ENCODE assay signal across 8 cellular contexts in the genomic region with DNA sequence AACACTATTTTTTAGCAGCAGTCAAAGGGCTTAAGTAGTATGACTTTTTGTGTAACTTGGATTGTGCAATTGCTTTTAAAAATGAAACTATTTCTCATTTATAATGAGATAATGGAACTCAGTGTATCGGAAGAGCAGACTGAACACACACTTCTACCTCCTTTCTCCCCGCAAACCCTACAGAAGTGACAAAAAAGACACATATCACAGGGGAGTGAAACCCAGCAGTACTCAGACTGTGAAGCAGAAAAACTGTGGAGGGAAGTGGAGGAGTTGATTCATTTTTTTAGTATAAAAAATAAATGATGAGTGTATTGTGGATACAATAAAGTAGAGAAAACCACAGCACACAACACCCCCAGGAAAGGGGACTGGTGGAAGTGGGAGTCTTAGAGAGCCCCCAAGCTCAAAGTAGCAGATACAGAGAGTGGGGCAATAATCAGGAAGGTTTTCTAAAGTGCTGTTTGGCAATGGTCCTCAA. TPM values are rescaled to one million over a fixed set of nuclear protein-coding genes. Genes with fewer than 3 reads are reported as not detected.
DNase-seq lines count a peak whose midpoint lies in the region; ATAC-seq and TF ChIP-seq lines count a peak whose summit lies in the region.

No MANE protein-coding gene starts in this region.

- no peaks in the 10 kb centered on the region for H3K36me3 ChIP-seq in tibial artery

- H3K27ac ChIP-seq in tibial artery, result peak overlapping the region; percentile 60 to 76

- H3K27me3 ChIP-seq in tibial artery, result no peaks in the 10 kb centered on the region

- H3K9me3 ChIP-seq in T-helper 17 cell (ENCODE audit: control insufficient read depth, low read length, poor library complexity, severe bottlenecking) (no peaks in the 10 kb centered on the region), tibial artery (no peaks in the 10 kb centered on the region)

- no peaks in the 10 kb centered on the region for H3K27me3 Mint-ChIP-seq in activated T-cell treated with anti-CD3 and anti-CD28 coated beads, Interleukin-2, amount 50 U/mL, for 24 hours
- H3K27me3 Mint-ChIP-seq in T-helper 17 cell, result no peaks in the 10 kb centered on the region

- intact Hi-C loops in left ventricle myocardium superior (cut with micrococcal nuclease), result loop anchor here (10.0 kb wide), 1 partner anchor 172 kb away; no protein-coding TSS in a partner anchor
- intact Hi-C loops in tibial artery (cut with DNase I; ENCODE audit: low total_unique reads), result no loop called here

- H3K4me3 Mint-ChIP-seq in activated T-cell treated with anti-CD3 and anti-CD28 coated beads, Interleukin-2, amount 50 U/mL, for 24 hours, result peak overlapping the region; percentile 24
- peak overlapping the region; percentile 68 for H3K4me3 Mint-ChIP-seq in T-helper 17 cell

- no peak for DNase-seq in activated T-cell treated with anti-CD3 and anti-CD28 coated beads, Interleukin-2, amount 50 U/mL, for 24 hours
- no peak for DNase-seq in activated T-cell treated with anti-CD3 and anti-CD28 coated beads, Interleukin-2, amount 50 U/mL, for 1 hour
- DNase-seq in T-helper 17 cell (no peak), left ventricle myocardium superior (no peak), tibial artery (no peak), NCI-H345 (lab: John Stamatoyannopoulos, UW) (no peak), NCI-H187 (lab: John Stamatoyannopoulos, UW) (no peak), C1 segment of cervical spinal cord (lab: John Stamatoyannopoulos, UW) (no peak)

- H3K4me1 ChIP-seq in tibial artery, result peaks cover 0 to 73% (median 32%) of the 10 kb centered on the region in 4 donors

- H3K9me3 Mint-ChIP-seq in activated T-cell treated with anti-CD3 and anti-CD28 coated beads, Interleukin-2, amount 50 U/mL, for 24 hours, result no peaks in the 10 kb centered on the region

- TF ChIP-seq CTCF in tibial artery (IDR thresholded peaks at IDR 0.05), result no peak

- peak overlapping the region; percentile 91 for H3K27ac Mint-ChIP-seq in activated T-cell treated with anti-CD3 and anti-CD28 coated beads, Interleukin-2, amount 50 U/mL, for 24 hours
- H3K27ac Mint-ChIP-seq in T-helper 17 cell, result peak overlapping the region; percentile 94

- peaks cover 14% of the 10 kb centered on the region for H3K36me3 Mint-ChIP-seq in activated T-cell treated with anti-CD3 and anti-CD28 coated beads, Interleukin-2, amount 50 U/mL, for 24 hours (ENCODE audit: low read depth)
- peaks cover 3% of the 10 kb centered on the region for H3K36me3 Mint-ChIP-seq in T-helper 17 cell (ENCODE audit: low read depth)

- H3K4me3 ChIP-seq in tibial artery, result peak overlapping the region; percentile 11 to 22

- H3K4me1 Mint-ChIP-seq in activated T-cell treated with anti-CD3 and anti-CD28 coated beads, Interleukin-2, amount 50 U/mL, for 24 hours (ENCODE audit: low read depth), result peaks cover 81% of the 10 kb centered on the region
- H3K4me1 Mint-ChIP-seq in T-helper 17 cell, result peaks cover 53% of the 10 kb centered on the region

- ATAC-seq in T-helper 17 cell (peak; percentile 63), left ventricle myocardium superior (peak; percentile 57)

RNA-seq across cellular contexts. Expression of gene LPAR6, which starts 9.7 kb away (rescaled TPM):
- 10 to 100 TPM; 37.2 to 48.7 TPM for total RNA-seq in T-helper 17 cell
- 13.2 TPM for total RNA-seq in left ventricle myocardium superior
